Comparison of ENCODE assay signal across 1 cellular context in genomic region chr11:816433-816779, GRCh38.
TF ChIP-seq lines count a peak whose summit lies in the region.

No MANE protein-coding gene starts in this region.

TF ChIP-seq in A549, 52 proteins besides CTCF, POLR2A, EP300 and RAD21:
- TF ChIP-seq HOXB5 (CRISPR knock-in tag; IDR thresholded peaks at IDR 0.05), result no peak
- no peak for TF ChIP-seq NPAS2 (CRISPR knock-in tag; IDR thresholded peaks at IDR 0.05; ENCODE audit: borderline replicate concordance)
- TF ChIP-seq GATA3 (IDR thresholded peaks at IDR 0.05; ENCODE audit: borderline replicate concordance), result no peak
- no peak for TF ChIP-seq RNF2 (IDR thresholded peaks at IDR 0.05; ENCODE audit: borderline replicate concordance, low read depth)
- TF ChIP-seq, protein P1, sequence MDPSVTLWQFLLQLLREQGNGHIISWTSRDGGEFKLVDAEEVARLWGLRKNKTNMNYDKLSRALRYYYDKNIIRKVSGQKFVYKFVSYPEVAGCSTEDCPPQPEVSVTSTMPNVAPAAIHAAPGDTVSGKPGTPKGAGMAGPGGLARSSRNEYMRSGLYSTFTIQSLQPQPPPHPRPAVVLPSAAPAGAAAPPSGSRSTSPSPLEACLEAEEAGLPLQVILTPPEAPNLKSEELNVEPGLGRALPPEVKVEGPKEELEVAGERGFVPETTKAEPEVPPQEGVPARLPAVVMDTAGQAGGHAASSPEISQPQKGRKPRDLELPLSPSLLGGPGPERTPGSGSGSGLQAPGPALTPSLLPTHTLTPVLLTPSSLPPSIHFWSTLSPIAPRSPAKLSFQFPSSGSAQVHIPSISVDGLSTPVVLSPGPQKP (IDR thresholded peaks at IDR 0.05; ENCODE audit: low read depth, low read length), result no peak
- TF ChIP-seq SMC3 (IDR thresholded peaks at IDR 0.05), result no peak
- TF ChIP-seq EHMT2 (IDR thresholded peaks at IDR 0.05; ENCODE audit: low read depth), result no peak
- TF ChIP-seq, protein P2, sequence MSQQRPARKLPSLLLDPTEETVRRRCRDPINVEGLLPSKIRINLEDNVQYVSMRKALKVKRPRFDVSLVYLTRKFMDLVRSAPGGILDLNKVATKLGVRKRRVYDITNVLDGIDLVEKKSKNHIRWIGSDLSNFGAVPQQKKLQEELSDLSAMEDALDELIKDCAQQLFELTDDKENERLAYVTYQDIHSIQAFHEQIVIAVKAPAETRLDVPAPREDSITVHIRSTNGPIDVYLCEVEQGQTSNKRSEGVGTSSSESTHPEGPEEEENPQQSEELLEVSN (IDR thresholded peaks at IDR 0.05; ENCODE audit: borderline replicate concordance, low read depth), result 0 out of 2 replicates have a peak, but pooled peaks have one; percentile 38
- no peak for TF ChIP-seq HDAC2 (IDR thresholded peaks at IDR 0.05)
- TF ChIP-seq ZNF302 (CRISPR knock-in tag; IDR thresholded peaks at IDR 0.05), result no peak
- TF ChIP-seq CHD2 (IDR thresholded peaks at IDR 0.05; ENCODE audit: low read length, partially characterized antibody), result no peak
- no peak for TF ChIP-seq KDM5A (IDR thresholded peaks at IDR 0.05)
- TF ChIP-seq RARB (CRISPR knock-in tag; IDR thresholded peaks at IDR 0.05), result no peak
- TF ChIP-seq MAX (IDR thresholded peaks at IDR 0.05), result 0 out of 2 replicates have a peak, but pooled peaks have one; percentile 40
- no peak for TF ChIP-seq FOSB (CRISPR knock-in tag; IDR thresholded peaks at IDR 0.05)
- TF ChIP-seq CBX8 (IDR thresholded peaks at IDR 0.05), result no peak
- no peak for TF ChIP-seq HMGXB4 (CRISPR knock-in tag; IDR thresholded peaks at IDR 0.05; ENCODE audit: borderline replicate concordance)
